ENCODE assay signal across 1 cellular context in the genomic region with DNA sequence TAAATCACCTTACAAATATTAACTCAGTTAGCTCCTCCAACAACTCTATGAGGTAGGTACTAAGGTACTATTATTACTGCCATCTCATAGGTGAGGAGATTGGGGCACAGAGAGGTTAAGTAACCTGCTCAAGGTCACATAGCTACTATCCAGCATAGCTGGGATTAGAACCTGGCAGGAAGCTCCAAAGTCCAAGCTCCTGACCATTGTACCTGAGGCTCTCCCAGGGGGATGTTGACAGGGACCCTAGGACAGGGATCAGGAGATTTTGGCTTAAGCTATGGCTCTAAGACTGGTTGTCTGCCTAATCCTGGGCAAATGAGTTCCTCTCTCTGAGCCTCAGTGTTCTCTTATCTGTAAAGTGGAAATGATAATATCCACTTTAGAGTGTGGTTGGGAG.
TF ChIP-seq lines count a peak whose summit lies in the region.

No MANE protein-coding gene starts in this region.

TF ChIP-seq in HepG2, 621 proteins besides CTCF, POLR2A, EP300 and RAD21 (continued from another document and continues in another):
- TF ChIP-seq, protein P1, sequence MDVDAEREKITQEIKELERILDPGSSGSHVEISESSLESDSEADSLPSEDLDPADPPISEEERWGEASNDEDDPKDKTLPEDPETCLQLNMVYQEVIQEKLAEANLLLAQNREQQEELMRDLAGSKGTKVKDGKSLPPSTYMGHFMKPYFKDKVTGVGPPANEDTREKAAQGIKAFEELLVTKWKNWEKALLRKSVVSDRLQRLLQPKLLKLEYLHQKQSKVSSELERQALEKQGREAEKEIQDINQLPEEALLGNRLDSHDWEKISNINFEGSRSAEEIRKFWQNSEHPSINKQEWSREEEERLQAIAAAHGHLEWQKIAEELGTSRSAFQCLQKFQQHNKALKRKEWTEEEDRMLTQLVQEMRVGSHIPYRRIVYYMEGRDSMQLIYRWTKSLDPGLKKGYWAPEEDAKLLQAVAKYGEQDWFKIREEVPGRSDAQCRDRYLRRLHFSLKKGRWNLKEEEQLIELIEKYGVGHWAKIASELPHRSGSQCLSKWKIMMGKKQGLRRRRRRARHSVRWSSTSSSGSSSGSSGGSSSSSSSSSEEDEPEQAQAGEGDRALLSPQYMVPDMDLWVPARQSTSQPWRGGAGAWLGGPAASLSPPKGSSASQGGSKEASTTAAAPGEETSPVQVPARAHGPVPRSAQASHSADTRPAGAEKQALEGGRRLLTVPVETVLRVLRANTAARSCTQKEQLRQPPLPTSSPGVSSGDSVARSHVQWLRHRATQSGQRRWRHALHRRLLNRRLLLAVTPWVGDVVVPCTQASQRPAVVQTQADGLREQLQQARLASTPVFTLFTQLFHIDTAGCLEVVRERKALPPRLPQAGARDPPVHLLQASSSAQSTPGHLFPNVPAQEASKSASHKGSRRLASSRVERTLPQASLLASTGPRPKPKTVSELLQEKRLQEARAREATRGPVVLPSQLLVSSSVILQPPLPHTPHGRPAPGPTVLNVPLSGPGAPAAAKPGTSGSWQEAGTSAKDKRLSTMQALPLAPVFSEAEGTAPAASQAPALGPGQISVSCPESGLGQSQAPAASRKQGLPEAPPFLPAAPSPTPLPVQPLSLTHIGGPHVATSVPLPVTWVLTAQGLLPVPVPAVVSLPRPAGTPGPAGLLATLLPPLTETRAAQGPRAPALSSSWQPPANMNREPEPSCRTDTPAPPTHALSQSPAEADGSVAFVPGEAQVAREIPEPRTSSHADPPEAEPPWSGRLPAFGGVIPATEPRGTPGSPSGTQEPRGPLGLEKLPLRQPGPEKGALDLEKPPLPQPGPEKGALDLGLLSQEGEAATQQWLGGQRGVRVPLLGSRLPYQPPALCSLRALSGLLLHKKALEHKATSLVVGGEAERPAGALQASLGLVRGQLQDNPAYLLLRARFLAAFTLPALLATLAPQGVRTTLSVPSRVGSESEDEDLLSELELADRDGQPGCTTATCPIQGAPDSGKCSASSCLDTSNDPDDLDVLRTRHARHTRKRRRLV (CRISPR knock-in tag; IDR thresholded peaks at IDR 0.05) = no peak
- no peak for TF ChIP-seq ZNF562 (CRISPR knock-in tag; IDR thresholded peaks at IDR 0.05; ENCODE audit: borderline replicate concordance)
- 0 out of 2 replicates have a peak, but pooled peaks have one; percentile 47 for TF ChIP-seq ZNF709 (CRISPR knock-in tag; IDR thresholded peaks at IDR 0.05)
- TF ChIP-seq SOX6 (IDR thresholded peaks at IDR 0.05) = no peak
- TF ChIP-seq SOX6 (CRISPR knock-in tag; IDR thresholded peaks at IDR 0.05) = 0 out of 2 replicates have a peak, but pooled peaks have one; percentile 29
- TF ChIP-seq ZNF607 (CRISPR knock-in tag; IDR thresholded peaks at IDR 0.05; ENCODE audit: borderline replicate concordance) = 0 out of 2 replicates have a peak, but pooled peaks have one; percentile 15
- no peak for TF ChIP-seq PAF1 (CRISPR knock-in tag; IDR thresholded peaks at IDR 0.05)
- TF ChIP-seq XBP1 (CRISPR knock-in tag; IDR thresholded peaks at IDR 0.05) = no peak
- TF ChIP-seq MIXL1 (CRISPR knock-in tag; IDR thresholded peaks at IDR 0.05) = no peak
- no peak for TF ChIP-seq NFATC3 (CRISPR knock-in tag; IDR thresholded peaks at IDR 0.05)
- TF ChIP-seq TEAD3 (CRISPR knock-in tag; optimal IDR thresholded peaks at IDR 0.05; ENCODE audit: borderline replicate concordance) = no peak
- TF ChIP-seq, protein P2, sequence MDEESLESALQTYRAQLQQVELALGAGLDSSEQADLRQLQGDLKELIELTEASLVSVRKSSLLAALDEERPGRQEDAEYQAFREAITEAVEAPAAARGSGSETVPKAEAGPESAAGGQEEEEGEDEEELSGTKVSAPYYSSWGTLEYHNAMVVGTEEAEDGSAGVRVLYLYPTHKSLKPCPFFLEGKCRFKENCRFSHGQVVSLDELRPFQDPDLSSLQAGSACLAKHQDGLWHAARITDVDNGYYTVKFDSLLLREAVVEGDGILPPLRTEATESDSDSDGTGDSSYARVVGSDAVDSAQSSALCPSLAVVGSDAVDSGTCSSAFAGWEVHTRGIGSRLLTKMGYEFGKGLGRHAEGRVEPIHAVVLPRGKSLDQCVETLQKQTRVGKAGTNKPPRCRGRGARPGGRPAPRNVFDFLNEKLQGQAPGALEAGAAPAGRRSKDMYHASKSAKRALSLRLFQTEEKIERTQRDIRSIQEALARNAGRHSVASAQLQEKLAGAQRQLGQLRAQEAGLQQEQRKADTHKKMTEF (CRISPR knock-in tag; IDR thresholded peaks at IDR 0.05) = no peak
- TF ChIP-seq HNRNPUL1 (IDR thresholded peaks at IDR 0.05; ENCODE audit: low read depth, low read length) = no peak
- TF ChIP-seq, protein P3, sequence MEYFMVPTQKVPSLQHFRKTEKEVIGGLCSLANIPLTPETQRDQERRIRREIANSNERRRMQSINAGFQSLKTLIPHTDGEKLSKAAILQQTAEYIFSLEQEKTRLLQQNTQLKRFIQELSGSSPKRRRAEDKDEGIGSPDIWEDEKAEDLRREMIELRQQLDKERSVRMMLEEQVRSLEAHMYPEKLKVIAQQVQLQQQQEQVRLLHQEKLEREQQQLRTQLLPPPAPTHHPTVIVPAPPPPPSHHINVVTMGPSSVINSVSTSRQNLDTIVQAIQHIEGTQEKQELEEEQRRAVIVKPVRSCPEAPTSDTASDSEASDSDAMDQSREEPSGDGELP (IDR thresholded peaks at IDR 0.05; ENCODE audit: borderline replicate concordance, low read depth) = no peak
- TF ChIP-seq, protein P4, sequence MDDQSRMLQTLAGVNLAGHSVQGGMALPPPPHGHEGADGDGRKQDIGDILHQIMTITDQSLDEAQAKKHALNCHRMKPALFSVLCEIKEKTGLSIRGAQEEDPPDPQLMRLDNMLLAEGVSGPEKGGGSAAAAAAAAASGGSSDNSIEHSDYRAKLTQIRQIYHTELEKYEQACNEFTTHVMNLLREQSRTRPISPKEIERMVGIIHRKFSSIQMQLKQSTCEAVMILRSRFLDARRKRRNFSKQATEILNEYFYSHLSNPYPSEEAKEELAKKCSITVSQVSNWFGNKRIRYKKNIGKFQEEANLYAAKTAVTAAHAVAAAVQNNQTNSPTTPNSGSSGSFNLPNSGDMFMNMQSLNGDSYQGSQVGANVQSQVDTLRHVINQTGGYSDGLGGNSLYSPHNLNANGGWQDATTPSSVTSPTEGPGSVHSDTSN (CRISPR knock-in tag; IDR thresholded peaks at IDR 0.05; ENCODE audit: borderline replicate concordance) = no peak
- no peak for TF ChIP-seq GABPA (IDR thresholded peaks at IDR 0.05; ENCODE audit: low read depth, low read length)
- 0 out of 2 replicates have a peak, but pooled peaks have one; percentile 18 for TF ChIP-seq GABPA (CRISPR knock-in tag; IDR thresholded peaks at IDR 0.05; ENCODE audit: low read depth)
- TF ChIP-seq FOXK2 (IDR thresholded peaks at IDR 0.05) = no peak
- TF ChIP-seq U2AF2 (IDR thresholded peaks at IDR 0.05; ENCODE audit: low read depth, low read length) = no peak
- TF ChIP-seq IRF2 (CRISPR knock-in tag; IDR thresholded peaks at IDR 0.05) = no peak
- TF ChIP-seq ZNF788 (CRISPR knock-in tag; IDR thresholded peaks at IDR 0.05; ENCODE audit: borderline replicate concordance) = no peak
- no peak for TF ChIP-seq ZNF224 (CRISPR knock-in tag; IDR thresholded peaks at IDR 0.05)
- TF ChIP-seq CEBPG (CRISPR knock-in tag; IDR thresholded peaks at IDR 0.05) = peak; percentile 34; the same call in 1 of the 2 replicates
- TF ChIP-seq GATA4 (IDR thresholded peaks at IDR 0.05; ENCODE audit: borderline replicate concordance, low read depth) = no peak; the same call in 1 of the 2 replicates
- TF ChIP-seq ZNF12 (CRISPR knock-in tag; IDR thresholded peaks at IDR 0.05) = no peak
- TF ChIP-seq FIP1L1 (IDR thresholded peaks at IDR 0.05; ENCODE audit: borderline replicate concordance, insufficient read depth, low read depth, low read length) = no peak
- no peak for TF ChIP-seq ZNF333 (CRISPR knock-in tag; IDR thresholded peaks at IDR 0.05; ENCODE audit: borderline replicate concordance)
- no peak for TF ChIP-seq PHF20 (CRISPR knock-in tag; IDR thresholded peaks at IDR 0.05)
- TF ChIP-seq KLF12 (CRISPR knock-in tag; IDR thresholded peaks at IDR 0.05; ENCODE audit: borderline replicate concordance) = no peak
- no peak for TF ChIP-seq ZNF468 (CRISPR knock-in tag; IDR thresholded peaks at IDR 0.05)
- TF ChIP-seq, protein P5, sequence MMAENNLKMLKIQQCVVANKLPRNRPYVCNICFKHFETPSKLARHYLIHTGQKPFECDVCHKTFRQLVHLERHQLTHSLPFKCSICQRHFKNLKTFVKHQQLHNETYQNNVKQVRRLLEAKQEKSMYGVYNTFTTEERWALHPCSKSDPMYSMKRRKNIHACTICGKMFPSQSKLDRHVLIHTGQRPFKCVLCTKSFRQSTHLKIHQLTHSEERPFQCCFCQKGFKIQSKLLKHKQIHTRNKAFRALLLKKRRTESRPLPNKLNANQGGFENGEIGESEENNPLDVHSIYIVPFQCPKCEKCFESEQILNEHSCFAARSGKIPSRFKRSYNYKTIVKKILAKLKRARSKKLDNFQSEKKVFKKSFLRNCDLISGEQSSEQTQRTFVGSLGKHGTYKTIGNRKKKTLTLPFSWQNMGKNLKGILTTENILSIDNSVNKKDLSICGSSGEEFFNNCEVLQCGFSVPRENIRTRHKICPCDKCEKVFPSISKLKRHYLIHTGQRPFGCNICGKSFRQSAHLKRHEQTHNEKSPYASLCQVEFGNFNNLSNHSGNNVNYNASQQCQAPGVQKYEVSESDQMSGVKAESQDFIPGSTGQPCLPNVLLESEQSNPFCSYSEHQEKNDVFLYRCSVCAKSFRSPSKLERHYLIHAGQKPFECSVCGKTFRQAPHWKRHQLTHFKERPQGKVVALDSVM (CRISPR knock-in tag; IDR thresholded peaks at IDR 0.05) = no peak
- no peak for TF ChIP-seq HMG20A (CRISPR knock-in tag; IDR thresholded peaks at IDR 0.05; ENCODE audit: borderline replicate concordance)
- TF ChIP-seq MEIS2 (CRISPR knock-in tag; IDR thresholded peaks at IDR 0.05) = no peak
- no peak for TF ChIP-seq ZSCAN22 (CRISPR knock-in tag; IDR thresholded peaks at IDR 0.05)
- TF ChIP-seq, protein P6, sequence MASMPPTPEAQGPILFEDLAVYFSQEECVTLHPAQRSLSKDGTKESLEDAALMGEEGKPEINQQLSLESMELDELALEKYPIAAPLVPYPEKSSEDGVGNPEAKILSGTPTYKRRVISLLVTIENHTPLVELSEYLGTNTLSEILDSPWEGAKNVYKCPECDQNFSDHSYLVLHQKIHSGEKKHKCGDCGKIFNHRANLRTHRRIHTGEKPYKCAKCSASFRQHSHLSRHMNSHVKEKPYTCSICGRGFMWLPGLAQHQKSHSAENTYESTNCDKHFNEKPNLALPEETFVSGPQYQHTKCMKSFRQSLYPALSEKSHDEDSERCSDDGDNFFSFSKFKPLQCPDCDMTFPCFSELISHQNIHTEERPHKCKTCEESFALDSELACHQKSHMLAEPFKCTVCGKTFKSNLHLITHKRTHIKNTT (CRISPR knock-in tag; IDR thresholded peaks at IDR 0.05) = no peak
- TF ChIP-seq KDM5B (CRISPR knock-in tag; IDR thresholded peaks at IDR 0.05; ENCODE audit: borderline replicate concordance) = no peak
- TF ChIP-seq ZNF678 (CRISPR knock-in tag; IDR thresholded peaks at IDR 0.05) = no peak
- TF ChIP-seq, protein P7, sequence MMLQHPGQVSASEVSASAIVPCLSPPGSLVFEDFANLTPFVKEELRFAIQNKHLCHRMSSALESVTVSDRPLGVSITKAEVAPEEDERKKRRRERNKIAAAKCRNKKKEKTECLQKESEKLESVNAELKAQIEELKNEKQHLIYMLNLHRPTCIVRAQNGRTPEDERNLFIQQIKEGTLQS (CRISPR knock-in tag; IDR thresholded peaks at IDR 0.05) = no peak
- TF ChIP-seq, protein P8, sequence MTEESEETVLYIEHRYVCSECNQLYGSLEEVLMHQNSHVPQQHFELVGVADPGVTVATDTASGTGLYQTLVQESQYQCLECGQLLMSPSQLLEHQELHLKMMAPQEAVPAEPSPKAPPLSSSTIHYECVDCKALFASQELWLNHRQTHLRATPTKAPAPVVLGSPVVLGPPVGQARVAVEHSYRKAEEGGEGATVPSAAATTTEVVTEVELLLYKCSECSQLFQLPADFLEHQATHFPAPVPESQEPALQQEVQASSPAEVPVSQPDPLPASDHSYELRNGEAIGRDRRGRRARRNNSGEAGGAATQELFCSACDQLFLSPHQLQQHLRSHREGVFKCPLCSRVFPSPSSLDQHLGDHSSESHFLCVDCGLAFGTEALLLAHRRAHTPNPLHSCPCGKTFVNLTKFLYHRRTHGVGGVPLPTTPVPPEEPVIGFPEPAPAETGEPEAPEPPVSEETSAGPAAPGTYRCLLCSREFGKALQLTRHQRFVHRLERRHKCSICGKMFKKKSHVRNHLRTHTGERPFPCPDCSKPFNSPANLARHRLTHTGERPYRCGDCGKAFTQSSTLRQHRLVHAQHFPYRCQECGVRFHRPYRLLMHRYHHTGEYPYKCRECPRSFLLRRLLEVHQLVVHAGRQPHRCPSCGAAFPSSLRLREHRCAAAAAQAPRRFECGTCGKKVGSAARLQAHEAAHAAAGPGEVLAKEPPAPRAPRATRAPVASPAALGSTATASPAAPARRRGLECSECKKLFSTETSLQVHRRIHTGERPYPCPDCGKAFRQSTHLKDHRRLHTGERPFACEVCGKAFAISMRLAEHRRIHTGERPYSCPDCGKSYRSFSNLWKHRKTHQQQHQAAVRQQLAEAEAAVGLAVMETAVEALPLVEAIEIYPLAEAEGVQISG (CRISPR knock-in tag; IDR thresholded peaks at IDR 0.05) = no peak
- no peak for TF ChIP-seq ARNT (IDR thresholded peaks at IDR 0.05)
- no peak for TF ChIP-seq ZFP37 (CRISPR knock-in tag; IDR thresholded peaks at IDR 0.05; ENCODE audit: borderline replicate concordance)
- TF ChIP-seq, protein P9, sequence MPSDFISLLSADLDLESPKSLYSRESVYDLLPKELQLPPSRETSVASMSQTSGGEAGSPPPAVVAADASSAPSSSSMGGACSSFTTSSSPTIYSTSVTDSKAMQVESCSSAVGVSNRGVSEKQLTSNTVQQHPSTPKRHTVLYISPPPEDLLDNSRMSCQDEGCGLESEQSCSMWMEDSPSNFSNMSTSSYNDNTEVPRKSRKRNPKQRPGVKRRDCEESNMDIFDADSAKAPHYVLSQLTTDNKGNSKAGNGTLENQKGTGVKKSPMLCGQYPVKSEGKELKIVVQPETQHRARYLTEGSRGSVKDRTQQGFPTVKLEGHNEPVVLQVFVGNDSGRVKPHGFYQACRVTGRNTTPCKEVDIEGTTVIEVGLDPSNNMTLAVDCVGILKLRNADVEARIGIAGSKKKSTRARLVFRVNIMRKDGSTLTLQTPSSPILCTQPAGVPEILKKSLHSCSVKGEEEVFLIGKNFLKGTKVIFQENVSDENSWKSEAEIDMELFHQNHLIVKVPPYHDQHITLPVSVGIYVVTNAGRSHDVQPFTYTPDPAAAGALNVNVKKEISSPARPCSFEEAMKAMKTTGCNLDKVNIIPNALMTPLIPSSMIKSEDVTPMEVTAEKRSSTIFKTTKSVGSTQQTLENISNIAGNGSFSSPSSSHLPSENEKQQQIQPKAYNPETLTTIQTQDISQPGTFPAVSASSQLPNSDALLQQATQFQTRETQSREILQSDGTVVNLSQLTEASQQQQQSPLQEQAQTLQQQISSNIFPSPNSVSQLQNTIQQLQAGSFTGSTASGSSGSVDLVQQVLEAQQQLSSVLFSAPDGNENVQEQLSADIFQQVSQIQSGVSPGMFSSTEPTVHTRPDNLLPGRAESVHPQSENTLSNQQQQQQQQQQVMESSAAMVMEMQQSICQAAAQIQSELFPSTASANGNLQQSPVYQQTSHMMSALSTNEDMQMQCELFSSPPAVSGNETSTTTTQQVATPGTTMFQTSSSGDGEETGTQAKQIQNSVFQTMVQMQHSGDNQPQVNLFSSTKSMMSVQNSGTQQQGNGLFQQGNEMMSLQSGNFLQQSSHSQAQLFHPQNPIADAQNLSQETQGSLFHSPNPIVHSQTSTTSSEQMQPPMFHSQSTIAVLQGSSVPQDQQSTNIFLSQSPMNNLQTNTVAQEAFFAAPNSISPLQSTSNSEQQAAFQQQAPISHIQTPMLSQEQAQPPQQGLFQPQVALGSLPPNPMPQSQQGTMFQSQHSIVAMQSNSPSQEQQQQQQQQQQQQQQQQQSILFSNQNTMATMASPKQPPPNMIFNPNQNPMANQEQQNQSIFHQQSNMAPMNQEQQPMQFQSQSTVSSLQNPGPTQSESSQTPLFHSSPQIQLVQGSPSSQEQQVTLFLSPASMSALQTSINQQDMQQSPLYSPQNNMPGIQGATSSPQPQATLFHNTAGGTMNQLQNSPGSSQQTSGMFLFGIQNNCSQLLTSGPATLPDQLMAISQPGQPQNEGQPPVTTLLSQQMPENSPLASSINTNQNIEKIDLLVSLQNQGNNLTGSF (CRISPR knock-in tag; IDR thresholded peaks at IDR 0.05) = no peak
